In the genomic region with DNA sequence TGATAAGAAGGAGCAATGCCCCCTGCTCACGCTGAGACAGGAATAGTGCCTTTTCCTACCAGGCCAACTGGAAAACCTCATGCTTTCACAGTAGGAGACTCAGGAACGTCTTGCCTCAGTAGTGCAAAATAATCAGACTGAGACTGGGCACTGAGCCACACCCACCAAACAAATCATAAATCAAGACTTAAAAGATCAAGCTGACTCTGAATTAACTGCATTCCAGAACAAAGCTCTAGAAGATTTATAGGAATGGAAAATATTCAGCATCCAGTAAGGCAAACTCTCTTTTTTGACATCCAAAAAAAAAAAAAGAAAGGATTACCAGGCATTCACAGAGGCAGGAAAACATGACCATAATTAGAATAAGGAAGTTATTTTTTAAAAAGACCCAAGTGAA, we compare ENCODE assay signal across 2 cellular contexts.
TF ChIP-seq lines count a peak whose summit lies in the region.

No MANE protein-coding gene starts in this region.

TF ChIP-seq in IMR-90, 13 proteins besides CTCF, POLR2A, EP300 and RAD21:
- no peak for TF ChIP-seq BHLHE40 (IDR thresholded peaks at IDR 0.05; ENCODE audit: low read depth, low read length)
- no peak for TF ChIP-seq MAZ (IDR thresholded peaks at IDR 0.05; ENCODE audit: borderline replicate concordance, low read depth, low read length)
- no peak for TF ChIP-seq NFE2L2 (IDR thresholded peaks at IDR 0.05; ENCODE audit: low read depth, low read length)
- no peak for TF ChIP-seq MXI1 (IDR thresholded peaks at IDR 0.05; ENCODE audit: borderline replicate concordance, low read depth, low read length)
- no peak for TF ChIP-seq RFX5 (IDR thresholded peaks at IDR 0.05; ENCODE audit: low read depth, low read length)
- TF ChIP-seq CEBPB (IDR thresholded peaks at IDR 0.05; ENCODE audit: low read depth, low read length), result no peak
- TF ChIP-seq CHD1 (IDR thresholded peaks at IDR 0.05; ENCODE audit: low read depth, low read length), result no peak
- no peak for TF ChIP-seq RCOR1 (IDR thresholded peaks at IDR 0.05; ENCODE audit: insufficient replicate concordance, low read length)
- TF ChIP-seq FOS (IDR thresholded peaks at IDR 0.05; ENCODE audit: low read depth, low read length), result no peak
- TF ChIP-seq MAFK (IDR thresholded peaks at IDR 0.05; ENCODE audit: low read depth, low read length), result no peak
- no peak for TF ChIP-seq SMC3 (IDR thresholded peaks at IDR 0.05; ENCODE audit: low read depth, low read length)
- TF ChIP-seq, protein P1, sequence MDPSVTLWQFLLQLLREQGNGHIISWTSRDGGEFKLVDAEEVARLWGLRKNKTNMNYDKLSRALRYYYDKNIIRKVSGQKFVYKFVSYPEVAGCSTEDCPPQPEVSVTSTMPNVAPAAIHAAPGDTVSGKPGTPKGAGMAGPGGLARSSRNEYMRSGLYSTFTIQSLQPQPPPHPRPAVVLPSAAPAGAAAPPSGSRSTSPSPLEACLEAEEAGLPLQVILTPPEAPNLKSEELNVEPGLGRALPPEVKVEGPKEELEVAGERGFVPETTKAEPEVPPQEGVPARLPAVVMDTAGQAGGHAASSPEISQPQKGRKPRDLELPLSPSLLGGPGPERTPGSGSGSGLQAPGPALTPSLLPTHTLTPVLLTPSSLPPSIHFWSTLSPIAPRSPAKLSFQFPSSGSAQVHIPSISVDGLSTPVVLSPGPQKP (IDR thresholded peaks at IDR 0.05; ENCODE audit: borderline replicate concordance, low read depth, low read length), result no peak
- TF ChIP-seq, protein P2, sequence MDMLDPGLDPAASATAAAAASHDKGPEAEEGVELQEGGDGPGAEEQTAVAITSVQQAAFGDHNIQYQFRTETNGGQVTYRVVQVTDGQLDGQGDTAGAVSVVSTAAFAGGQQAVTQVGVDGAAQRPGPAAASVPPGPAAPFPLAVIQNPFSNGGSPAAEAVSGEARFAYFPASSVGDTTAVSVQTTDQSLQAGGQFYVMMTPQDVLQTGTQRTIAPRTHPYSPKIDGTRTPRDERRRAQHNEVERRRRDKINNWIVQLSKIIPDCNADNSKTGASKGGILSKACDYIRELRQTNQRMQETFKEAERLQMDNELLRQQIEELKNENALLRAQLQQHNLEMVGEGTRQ (IDR thresholded peaks at IDR 0.05; ENCODE audit: low read depth, low read length), result no peak
TF ChIP-seq in IMR-90: peak in this region for 0.

TF ChIP-seq in K562, 482 proteins besides CTCF, POLR2A, EP300 and RAD21:
- TF ChIP-seq TCF7L2 (IDR thresholded peaks at IDR 0.05; ENCODE audit: low read depth, low read length) (no peak), PCBP1 (IDR thresholded peaks at IDR 0.05; ENCODE audit: low read depth, low read length, poor library complexity, severe bottlenecking) (no peak), HDAC1 (IDR thresholded peaks at IDR 0.05) (no peak)
- TF ChIP-seq, protein P3, sequence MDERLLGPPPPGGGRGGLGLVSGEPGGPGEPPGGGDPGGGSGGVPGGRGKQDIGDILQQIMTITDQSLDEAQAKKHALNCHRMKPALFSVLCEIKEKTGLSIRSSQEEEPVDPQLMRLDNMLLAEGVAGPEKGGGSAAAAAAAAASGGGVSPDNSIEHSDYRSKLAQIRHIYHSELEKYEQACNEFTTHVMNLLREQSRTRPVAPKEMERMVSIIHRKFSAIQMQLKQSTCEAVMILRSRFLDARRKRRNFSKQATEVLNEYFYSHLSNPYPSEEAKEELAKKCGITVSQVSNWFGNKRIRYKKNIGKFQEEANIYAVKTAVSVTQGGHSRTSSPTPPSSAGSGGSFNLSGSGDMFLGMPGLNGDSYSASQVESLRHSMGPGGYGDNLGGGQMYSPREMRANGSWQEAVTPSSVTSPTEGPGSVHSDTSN (CRISPR knock-in tag; IDR thresholded peaks at IDR 0.05; ENCODE audit: low read depth), result no peak
- TF ChIP-seq, protein P3 (tag; conservative IDR thresholded peaks at IDR 0.05; ENCODE audit: low read depth), result 0 out of 2 replicates have a peak, but pooled peaks have one; percentile 8
